8 cellular contexts compared by ENCODE assay signal in genomic region chr9:34458013-34458966, GRCh38. TPM values are rescaled to one million over a fixed set of nuclear protein-coding genes. Genes with fewer than 3 reads are reported as not detected.
DNase-seq lines count a peak whose midpoint lies in the region; ATAC-seq and TF ChIP-seq lines count a peak whose summit lies in the region.

Gene DNAI1, plus strand, starts transcription at chr9:34458805. Its CDS starts 201 bp downstream, at chr9:34459006.
Gene FAM219A, minus strand, starts transcription at chr9:34458570. Its CDS starts 307 bp downstream, at chr9:34458263.

- H3K4ac ChIP-seq in H9 (ENCODE audit: low read depth, low read length), result no peak within 1 kb of the TSS

- H3K27ac ChIP-seq in H9 (ENCODE audit: insufficient read length, low read depth, low read length), result no peak within 1 kb of the TSS

- no peak within 1 kb of the TSS for H2BK20ac ChIP-seq in H9 (ENCODE audit: low read depth, low read length, poor library complexity, severe bottlenecking)

- no peaks in the 10 kb centered on the region for H3K36me3 ChIP-seq in ES-I3 (ENCODE audit: insufficient read depth, low read length)

- H3K27ac Mint-ChIP-seq in H9, result peak within 1 kb of the TSS in 1 of 3 experiments; percentile 88; a peak in 2 of 7 replicates
- H3K27ac Mint-ChIP-seq in natural killer cell treated with Interleukin-12 subunit alpha and Interleukin-12 subunit beta and Interleukin-15 and Interleukin-18, amount 100 ng/mL, for 72 hours, result peak within 1 kb of the TSS; percentile 58 to 78

- no peak within 1 kb of the TSS for H2AK5ac ChIP-seq in H9 (ENCODE audit: insufficient read length, low read length)

- H3K14ac ChIP-seq in H9 (ENCODE audit: insufficient read depth, low read length), result peak within 1 kb of the TSS; percentile 42

- H3K56ac ChIP-seq in H9 (ENCODE audit: insufficient read length, low read depth, low read length), result no peak within 1 kb of the TSS

- H3K4me1 Mint-ChIP-seq in H9, result peaks cover 15 to 24% of the 10 kb centered on the region in 2 experiments
- peaks cover 41 to 48% of the 10 kb centered on the region in 2 donors for H3K4me1 Mint-ChIP-seq in natural killer cell treated with Interleukin-12 subunit alpha and Interleukin-12 subunit beta and Interleukin-15 and Interleukin-18, amount 100 ng/mL, for 72 hours (ENCODE audit: low read depth in 2 of 2)

- peaks cover 12% of the 10 kb centered on the region for H3K23me2 ChIP-seq in H9 (ENCODE audit: insufficient read length, low read depth, low read length, poor library complexity, severe bottlenecking)

- no peak within 1 kb of the TSS for H2BK12ac ChIP-seq in H9 (ENCODE audit: insufficient read length, low read depth, low read length)

- H2BK15ac ChIP-seq in H9 (ENCODE audit: low read depth, low read length), result no peak within 1 kb of the TSS

- TF ChIP-seq CTCF in H9 (conservative IDR thresholded peaks at IDR 0.05), result no peak
- no peak for TF ChIP-seq CTCF in fibroblast of pulmonary artery (IDR thresholded peaks at IDR 0.05; ENCODE audit: low read length, missing control alignments)

- H3K36me3 Mint-ChIP-seq in H9 (ENCODE audit: insufficient read depth in 1 of 3, low read depth in 3 of 3), result no peaks in the 10 kb centered on the region
- no peaks in the 10 kb centered on the region for H3K36me3 Mint-ChIP-seq in natural killer cell treated with Interleukin-12 subunit alpha and Interleukin-12 subunit beta and Interleukin-15 and Interleukin-18, amount 100 ng/mL, for 72 hours

- H4K5ac ChIP-seq in H9 (ENCODE audit: insufficient read length, low read depth, low read length), result no peak within 1 kb of the TSS

- H3K9me3 Mint-ChIP-seq in H9, result no peaks in the 10 kb centered on the region
- H3K9me3 Mint-ChIP-seq in natural killer cell treated with Interleukin-12 subunit alpha and Interleukin-12 subunit beta and Interleukin-15 and Interleukin-18, amount 100 ng/mL, for 72 hours, result no peaks in the 10 kb centered on the region

- TF ChIP-seq POLR2A in Raji (IDR thresholded peaks at IDR 0.05; ENCODE audit: insufficient read depth, low read depth, low read length), result peak; percentile 62

- H3K9me3 ChIP-seq in ES-I3 (ENCODE audit: control insufficient read depth, insufficient read depth, low read length), result no peaks in the 10 kb centered on the region
- no peaks in the 10 kb centered on the region for H3K9me3 ChIP-seq in H9 (ENCODE audit: control insufficient read depth, low read depth, low read length)

- peak within 1 kb of the TSS; percentile 47 for H3K18ac ChIP-seq in H9 (ENCODE audit: insufficient read length, low read depth, low read length)

- H4K20me1 ChIP-seq in H9 (ENCODE audit: control insufficient read depth, insufficient read depth, insufficient read length), result no peaks in the 10 kb centered on the region

- no peak within 1 kb of the TSS for H2BK5ac ChIP-seq in H9 (ENCODE audit: insufficient read length, low read length)

- H3K4me3 ChIP-seq in fibroblast of pulmonary artery (replicated peaks; ENCODE audit: low read depth, low read length), result peak within 1 kb of the TSS; percentile 87

- DNase-seq in H9 (peak; percentile 98), M059J (ENCODE audit: low read depth) (peak; percentile 98), fibroblast of pulmonary artery (ENCODE audit: low read depth) (peak; percentile 98)
- peak; percentile 99 for DNase-seq in activated effector memory CD4-positive, alpha-beta T cell treated with anti-CD3 and anti-CD28 coated beads, Interleukin-2, amount 50 U/mL, for 16 hours
- DNase-seq in natural killer cell treated with Interleukin-12 subunit alpha and Interleukin-12 subunit beta and Interleukin-15 and Interleukin-18, amount 100 ng/mL, for 72 hours (ENCODE audit: low spot score), result peak; percentile 99
- peak; percentile 98 for DNase-seq in stimulated activated naive CD4-positive, alpha-beta T cell treated with Interleukin-2 at 50 U/mL for 16 hours (lab: John Stamatoyannopoulos, UW)

- no peaks in the 10 kb centered on the region for H3K27me3 ChIP-seq in H9 (ENCODE audit: insufficient read depth, low read length)

- H3K79me1 ChIP-seq in H9 (ENCODE audit: insufficient read depth, low read depth, low read length, poor library complexity, severe bottlenecking), result no peaks in the 10 kb centered on the region

- H4K8ac ChIP-seq in H9 (replicated peaks; ENCODE audit: insufficient read length, low read depth, low read length), result no peak within 1 kb of the TSS

- H3K23ac ChIP-seq in H9 (ENCODE audit: insufficient read length, low read depth, low read length), result no peak within 1 kb of the TSS

- H2AFZ ChIP-seq in H9 (ENCODE audit: low read length), result no peak within 1 kb of the TSS

- no peak within 1 kb of the TSS for H4K91ac ChIP-seq in H9 (ENCODE audit: insufficient read length, low read depth, low read length)

- H3T11ph ChIP-seq in H9 (ENCODE audit: low read length), result no peak within 1 kb of the TSS

- H2BK120ac ChIP-seq in H9 (ENCODE audit: low read depth, low read length, poor library complexity, severe bottlenecking), result no peak within 1 kb of the TSS

- H3K79me2 ChIP-seq in H9 (ENCODE audit: insufficient read depth, low read length), result no peaks in the 10 kb centered on the region

- H3K4me3 Mint-ChIP-seq in H9, result peak within 1 kb of the TSS; percentile 91 to 94
- peak within 1 kb of the TSS; percentile 89 for H3K4me3 Mint-ChIP-seq in natural killer cell treated with Interleukin-12 subunit alpha and Interleukin-12 subunit beta and Interleukin-15 and Interleukin-18, amount 100 ng/mL, for 72 hours

- H3K27me3 Mint-ChIP-seq in H9 (ENCODE audit: low read depth), result peaks cover 35% of the 10 kb centered on the region
- peaks cover 6 to 18% of the 10 kb centered on the region in 2 donors for H3K27me3 Mint-ChIP-seq in natural killer cell treated with Interleukin-12 subunit alpha and Interleukin-12 subunit beta and Interleukin-15 and Interleukin-18, amount 100 ng/mL, for 72 hours

- H3K4me2 ChIP-seq in H9 (ENCODE audit: insufficient read depth, insufficient read length, low read length), result peak within 1 kb of the TSS; percentile 77

- H3K9ac ChIP-seq in ES-I3 (ENCODE audit: low read depth, low read length) (peak within 1 kb of the TSS; percentile 79), H9 (ENCODE audit: extremely low read depth, insufficient read length, low read length) (peak within 1 kb of the TSS; percentile 69)

- no CpG with 5 or more reads among the region's 94 CpGs for WGBS in H9 (ENCODE audit: extremely low coverage, insufficient read length, low lambda C conversion rate)

- peak; percentile 97 to 98 for ATAC-seq in natural killer cell treated with Interleukin-12 subunit alpha and Interleukin-12 subunit beta and Interleukin-15 and Interleukin-18, amount 100 ng/mL, for 72 hours

- peaks cover 6% of the 10 kb centered on the region for H3K4me1 ChIP-seq in ES-I3 (ENCODE audit: insufficient read depth, low read length)
- no peaks in the 10 kb centered on the region for H3K4me1 ChIP-seq in H9 (ENCODE audit: insufficient read depth, low read length)

RNA-seq across cellular contexts. Expression of gene DNAI1, which starts in this region (rescaled TPM):
- 0.22 and 0.83 TPM in 2 replicates for total RNA-seq in H9 (2021)
- total RNA-seq in M059J (2014; rRNA removed; shearing (Covaris generic)), result not detected in 2 replicates
- not detected for total RNA-seq in natural killer cell treated with Interleukin-12 subunit alpha and Interleukin-12 subunit beta and Interleukin-15 and Interleukin-18, amount 100 ng/mL, for 72 hours

RNA-seq across cellular contexts. Expression of gene FAM219A, which starts in this region (rescaled TPM):
- total RNA-seq in H9 (2021), result 16.7 and 17.5 TPM in 2 replicates
- 14.6 and 31.1 TPM in 2 replicates for total RNA-seq in M059J (2014; rRNA removed; shearing (Covaris generic))
- total RNA-seq in natural killer cell treated with Interleukin-12 subunit alpha and Interleukin-12 subunit beta and Interleukin-15 and Interleukin-18, amount 100 ng/mL, for 72 hours, result 10 to 100 TPM; 21.4 to 23.5 TPM
